8 cellular contexts compared by ENCODE assay signal in the genomic region with DNA sequence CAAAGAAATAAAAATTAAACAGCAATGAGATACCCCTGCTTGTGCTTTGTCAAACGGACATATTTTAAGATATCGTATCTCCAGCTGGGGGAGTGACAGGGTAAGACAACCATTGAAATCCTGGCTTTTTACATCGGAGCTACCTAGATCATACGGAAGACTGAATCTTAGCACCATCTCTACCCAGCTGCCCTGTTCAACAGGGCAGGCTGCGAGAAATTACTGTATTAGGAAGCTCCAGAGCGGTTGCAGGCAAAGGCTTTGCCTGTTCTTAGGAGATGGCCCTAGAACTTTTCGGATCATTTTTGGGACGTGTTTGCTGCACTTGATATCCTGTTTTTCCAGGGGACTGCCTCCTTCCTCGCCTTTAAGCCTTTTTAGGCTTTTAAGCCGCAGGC.
DNase-seq lines count a peak whose midpoint lies in the region; ATAC-seq and FAIRE-seq lines count a peak whose summit lies in the region.

No MANE protein-coding gene starts in this region.

- peaks cover 9% of the 10 kb centered on the region for H3K27me3 Mint-ChIP-seq in stimulated activated naive CD8-positive, alpha-beta T cell treated with anti-CD3 and anti-CD28 coated beads, Interleukin-15, Interleukin-2, amounts not matched to agents 100 ng/mL and 50 ng/mL, for 24 hours
- H3K27me3 Mint-ChIP-seq in activated naive CD8-positive, alpha-beta T cell treated with anti-CD3 and anti-CD28 coated beads, Interleukin-2, amount 50 U/mL, for 24 hours = peaks cover 6% of the 10 kb centered on the region

- FAIRE-seq in islet of Langerhans (lab: Jason Lieb, UNC) = peak; percentile 47

- H3K9ac ChIP-seq in subcutaneous abdominal adipose tissue (ENCODE audit: low read length in 5 of 5) = peak overlapping the region; percentile 60 to 99 (median 93)

- H3K27ac ChIP-seq in subcutaneous abdominal adipose tissue (ENCODE audit: low read depth, low read length) = peak overlapping the region; percentile 100

- peak overlapping the region; percentile 72 to 91 (median 86) for H3K4me3 ChIP-seq in subcutaneous abdominal adipose tissue (ENCODE audit: low read depth in 1 of 5, low read length in 5 of 5)

- peak overlapping the region; percentile 92 for H3K4me3 Mint-ChIP-seq in stimulated activated naive CD8-positive, alpha-beta T cell treated with anti-CD3 and anti-CD28 coated beads, Interleukin-15, Interleukin-2, amounts not matched to agents 100 ng/mL and 50 ng/mL, for 24 hours
- H3K4me3 Mint-ChIP-seq in activated naive CD8-positive, alpha-beta T cell treated with anti-CD3 and anti-CD28 coated beads, Interleukin-2, amount 50 U/mL, for 24 hours = peak overlapping the region; percentile 99

- no peaks in the 10 kb centered on the region for H3K9me3 ChIP-seq in subcutaneous abdominal adipose tissue (ENCODE audit: control insufficient read depth in 5 of 5, low read length in 5 of 5)

- no peak for ATAC-seq in stimulated activated naive CD8-positive, alpha-beta T cell treated with anti-CD3 and anti-CD28 coated beads, Interleukin-15, Interleukin-2, amounts not matched to agents 100 U/mL and 50 U/mL, for 24 hours
- no peak for ATAC-seq in activated naive CD8-positive, alpha-beta T cell treated with anti-CD3 and anti-CD28 coated beads, Interleukin-2, amount 50 U/mL, for 24 hours
- ATAC-seq in HG02678 (IDR thresholded peaks at IDR 0.05; ENCODE audit: unreplicated experiment) (no peak), HG02938 (IDR thresholded peaks at IDR 0.05; ENCODE audit: unreplicated experiment) (no peak)

- H3K9me3 Mint-ChIP-seq in stimulated activated naive CD8-positive, alpha-beta T cell treated with anti-CD3 and anti-CD28 coated beads, Interleukin-15, Interleukin-2, amounts not matched to agents 100 ng/mL and 50 ng/mL, for 24 hours = no peaks in the 10 kb centered on the region
- no peaks in the 10 kb centered on the region for H3K9me3 Mint-ChIP-seq in activated naive CD8-positive, alpha-beta T cell treated with anti-CD3 and anti-CD28 coated beads, Interleukin-2, amount 50 U/mL, for 24 hours

- no peaks in the 10 kb centered on the region for H3K36me3 ChIP-seq in subcutaneous abdominal adipose tissue (ENCODE audit: control insufficient read depth in 5 of 5, insufficient read depth in 5 of 5, low read length in 5 of 5)

- H3K4me1 Mint-ChIP-seq in stimulated activated naive CD8-positive, alpha-beta T cell treated with anti-CD3 and anti-CD28 coated beads, Interleukin-15, Interleukin-2, amounts not matched to agents 100 ng/mL and 50 ng/mL, for 24 hours (ENCODE audit: low read depth) = peaks cover 33% of the 10 kb centered on the region
- H3K4me1 Mint-ChIP-seq in activated naive CD8-positive, alpha-beta T cell treated with anti-CD3 and anti-CD28 coated beads, Interleukin-2, amount 50 U/mL, for 24 hours = peaks cover 31% of the 10 kb centered on the region

- H3K27ac Mint-ChIP-seq in stimulated activated naive CD8-positive, alpha-beta T cell treated with anti-CD3 and anti-CD28 coated beads, Interleukin-15, Interleukin-2, amounts not matched to agents 100 ng/mL and 50 ng/mL, for 24 hours = peak overlapping the region; percentile 40
- H3K27ac Mint-ChIP-seq in activated naive CD8-positive, alpha-beta T cell treated with anti-CD3 and anti-CD28 coated beads, Interleukin-2, amount 50 U/mL, for 24 hours = peak overlapping the region; percentile 18

- H3K27me3 ChIP-seq in subcutaneous abdominal adipose tissue (ENCODE audit: control insufficient read depth in 5 of 5, insufficient read depth in 4 of 5, low read length in 5 of 5) = no peaks in the 10 kb centered on the region

- H3K36me3 Mint-ChIP-seq in stimulated activated naive CD8-positive, alpha-beta T cell treated with anti-CD3 and anti-CD28 coated beads, Interleukin-15, Interleukin-2, amounts not matched to agents 100 ng/mL and 50 ng/mL, for 24 hours (ENCODE audit: low read depth) = no peaks in the 10 kb centered on the region
- peaks cover 2% of the 10 kb centered on the region for H3K36me3 Mint-ChIP-seq in activated naive CD8-positive, alpha-beta T cell treated with anti-CD3 and anti-CD28 coated beads, Interleukin-2, amount 50 U/mL, for 24 hours (ENCODE audit: low read depth)

- DNase-seq in stimulated activated naive CD8-positive, alpha-beta T cell treated with anti-CD3 and anti-CD28 coated beads, Interleukin-15, Interleukin-2, amounts not matched to agents 100 U/mL and 50 U/mL, for 24 hours = no peak
- DNase-seq in activated naive CD8-positive, alpha-beta T cell treated with anti-CD3 and anti-CD28 coated beads, Interleukin-2, amount 50 U/mL, for 24 hours = no peak
- DNase-seq in NCI-H2081 treated with DMSO at 0.1 percent for 48 hours (lab: John Stamatoyannopoulos, UW) = no peak

- peaks cover 3 to 54% (median 38%) of the 10 kb centered on the region in 5 donors for H3K4me1 ChIP-seq in subcutaneous abdominal adipose tissue (ENCODE audit: control insufficient read depth in 5 of 5, insufficient read depth in 5 of 5, low read length in 5 of 5)
